ENCODE assay signal across 10 cellular contexts in the genomic region with DNA sequence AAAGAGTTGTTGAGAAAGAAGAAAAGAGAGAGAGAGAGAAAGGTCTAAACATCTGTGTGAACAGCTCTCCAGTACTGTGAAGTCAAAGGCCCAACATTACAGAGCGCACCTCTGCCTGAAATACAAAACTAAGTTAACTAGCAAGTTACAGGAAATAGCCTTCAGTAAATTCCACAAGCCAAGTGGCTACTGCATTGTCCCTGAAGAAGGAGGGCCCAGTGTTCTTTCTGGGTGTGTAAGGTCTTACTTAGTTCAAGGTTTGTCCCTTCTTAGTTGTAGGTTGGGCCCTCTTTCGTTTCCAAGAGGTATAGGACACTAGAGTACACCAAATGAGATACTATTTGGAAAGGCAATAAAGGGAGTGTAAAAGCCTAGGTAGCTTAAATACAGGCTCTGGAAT.
DNase-seq lines count a peak whose midpoint lies in the region; ATAC-seq and TF ChIP-seq lines count a peak whose summit lies in the region.
"Had no signal": no experiment of that assay in that cellular context is flagged by ENCODE, and none has a peak within 500 bp of the region (broad histone marks: within the 10 kb centered on the region; RNA-seq: fewer than 3 reads in every experiment).

No MANE protein-coding gene starts in this region.

- peaks cover 23% of the 10 kb centered on the region for H3K36me3 Mint-ChIP-seq in activated naive CD4-positive, alpha-beta T cell treated with anti-CD3 and anti-CD28 coated beads, Interleukin-2, amount 50 U/mL, for 24 hours
- H3K36me3 Mint-ChIP-seq in activated T-cell treated with anti-CD3 and anti-CD28 coated beads, Interleukin-2, amount 50 U/mL, for 72 hours (ENCODE audit: insufficient read depth in 2 of 2) = peaks cover 11 to 13% of the 10 kb centered on the region in 2 donors
- peaks cover 22% of the 10 kb centered on the region for H3K36me3 Mint-ChIP-seq in type B pancreatic cell

- H3K4me1 Mint-ChIP-seq in activated naive CD4-positive, alpha-beta T cell treated with anti-CD3 and anti-CD28 coated beads, Interleukin-2, amount 50 U/mL, for 24 hours = peaks cover 96% of the 10 kb centered on the region
- peaks cover 72% of the 10 kb centered on the region for H3K4me1 Mint-ChIP-seq in activated T-cell treated with anti-CD3 and anti-CD28 coated beads, Interleukin-2, amount 50 U/mL, for 72 hours (ENCODE audit: low read depth)
- H3K4me1 Mint-ChIP-seq in type B pancreatic cell (ENCODE audit: unreplicated experiment) = peaks cover 33% of the 10 kb centered on the region

- H3K27ac Mint-ChIP-seq in activated naive CD4-positive, alpha-beta T cell treated with anti-CD3 and anti-CD28 coated beads, Interleukin-2, amount 50 U/mL, for 24 hours = peak overlapping the region; percentile 98
- H3K27ac Mint-ChIP-seq in activated T-cell treated with anti-CD3 and anti-CD28 coated beads, Interleukin-2, amount 50 U/mL, for 72 hours = peak overlapping the region; percentile 95
- peak overlapping the region; percentile 28 for H3K27ac Mint-ChIP-seq in type B pancreatic cell

- no peak for DNase-seq in activated naive CD4-positive, alpha-beta T cell (lab: John Stamatoyannopoulos, UW)
- DNase-seq in activated T-cell treated with anti-CD3 and anti-CD28 coated beads, Interleukin-2, amount 50 U/mL, for 72 hours = no peak
- DNase-seq in left colon (peak in 1 of 2 donors; percentile 45), type B pancreatic cell (ENCODE audit: extremely low spot score, unreplicated experiment) (no peak), DMS79 treated with DMSO at 0.1 percent for 48 hours (lab: John Stamatoyannopoulos, UW) (no peak), inferior parietal cortex (ENCODE audit: extremely low spot score) (no peak), 8988T (no peak)
- DNase-seq: KBM-7, SW 1271 had no signal

- no peaks in the 10 kb centered on the region for H3K27me3 Mint-ChIP-seq in activated naive CD4-positive, alpha-beta T cell treated with anti-CD3 and anti-CD28 coated beads, Interleukin-2, amount 50 U/mL, for 24 hours
- no peaks in the 10 kb centered on the region for H3K27me3 Mint-ChIP-seq in activated T-cell treated with anti-CD3 and anti-CD28 coated beads, Interleukin-2, amount 50 U/mL, for 72 hours (ENCODE audit: low read depth)
- H3K27me3 Mint-ChIP-seq in type B pancreatic cell = no peaks in the 10 kb centered on the region

- intact Hi-C loops in left colon (cut with DNase I, micrococcal nuclease) = no loop called here

- TF ChIP-seq CTCF in type B pancreatic cell (conservative IDR thresholded peaks at IDR 0.05) = no peak

- peak in 1 of 2 donors; percentile 18 for ATAC-seq in activated T-cell treated with anti-CD3 and anti-CD28 coated beads, Interleukin-2, amount 50 U/mL, for 72 hours (replicated peaks in 1 of 2)
- ATAC-seq in left colon = peak; percentile 92

- peak overlapping the region; percentile 82 for H3K4me3 Mint-ChIP-seq in activated naive CD4-positive, alpha-beta T cell treated with anti-CD3 and anti-CD28 coated beads, Interleukin-2, amount 50 U/mL, for 24 hours
- peak overlapping the region; percentile 41 to 67 for H3K4me3 Mint-ChIP-seq in activated T-cell treated with anti-CD3 and anti-CD28 coated beads, Interleukin-2, amount 50 U/mL, for 72 hours
- H3K4me3 Mint-ChIP-seq in type B pancreatic cell = no peak overlapping the region

- H3K9me3 Mint-ChIP-seq in activated naive CD4-positive, alpha-beta T cell treated with anti-CD3 and anti-CD28 coated beads, Interleukin-2, amount 50 U/mL, for 24 hours = no peaks in the 10 kb centered on the region
- peaks cover 0 to 2% of the 10 kb centered on the region in 2 donors for H3K9me3 Mint-ChIP-seq in activated T-cell treated with anti-CD3 and anti-CD28 coated beads, Interleukin-2, amount 50 U/mL, for 72 hours
- no peaks in the 10 kb centered on the region for H3K9me3 Mint-ChIP-seq in type B pancreatic cell

Comparison
In these comparisons a context has a peak if more than half of its experiments do, and no peak if none do; other contexts are left out.
1. H3K27ac Mint-ChIP-seq: peak in every context shown above with its lines; median percentile 98 in activated naive CD4-positive, alpha-beta T cell treated with anti-CD3 and anti-CD28 coated beads, Interleukin-2, amount 50 U/mL, for 24 hours; 95 in activated T-cell treated with anti-CD3 and anti-CD28 coated beads, Interleukin-2, amount 50 U/mL, for 72 hours; 28 in type B pancreatic cell.